Comparison of ENCODE assay signal across 17 cellular contexts in the genomic region with DNA sequence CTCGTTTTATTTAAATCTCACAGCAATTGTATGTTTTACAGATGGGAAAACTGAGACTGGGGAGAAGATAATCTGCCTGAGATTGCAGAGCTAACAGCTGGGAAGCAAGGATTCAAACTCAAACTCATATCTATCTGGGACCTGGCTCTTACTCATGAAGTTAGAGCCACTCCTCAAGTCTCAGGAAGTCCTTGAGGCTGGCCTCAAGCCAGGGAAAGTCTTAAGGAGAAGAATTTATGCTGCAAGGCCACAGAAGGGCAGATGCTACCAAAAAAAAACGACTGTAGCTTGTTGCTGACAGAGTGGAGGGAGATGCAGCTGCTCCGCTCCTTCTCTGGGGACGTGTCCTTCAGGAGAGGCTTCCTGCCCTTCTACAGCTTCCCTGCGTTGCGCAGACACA. TPM values are rescaled to one million over a fixed set of nuclear protein-coding genes. Genes with fewer than 3 reads are reported as not detected.
DNase-seq lines count a peak whose midpoint lies in the region; ATAC-seq and TF ChIP-seq lines count a peak whose summit lies in the region.
"Had no signal": no experiment of that assay in that cellular context is flagged by ENCODE, and none has a peak within 500 bp of the region (broad histone marks: within the 10 kb centered on the region; RNA-seq: fewer than 3 reads in every experiment).

No MANE protein-coding gene starts in this region.

- H3K27me3 ChIP-seq in GM23338 (ENCODE audit: insufficient read depth) (no peaks in the 10 kb centered on the region), ascending aorta (no peaks in the 10 kb centered on the region)
- H3K27me3 ChIP-seq: SJCRH30 had no signal

- DNase-seq in GM23338 (ENCODE audit: low spot score) (no peak), NCI-H524 (lab: John Stamatoyannopoulos, UW) (peak; percentile 95 to 98), fibroblast of peridontal ligament (ENCODE audit: extremely low read depth) (peak; percentile 3), skeletal muscle cell (ENCODE audit: low read depth) (peak; percentile 51), ascending aorta (ENCODE audit: low spot score in 2 of 2) (no peak), NCI-H2029 (lab: John Stamatoyannopoulos, UW) (no peak)
- DNase-seq in stimulated activated CD4-positive, alpha-beta T cell treated with anti-CD3 and anti-CD28 coated beads, Interleukin-2, amount 100 ng/mL, for 24 hours, result no peak
- DNase-seq: anterior cingulate cortex; CD4-positive, CD25-positive, alpha-beta regulatory T cell; GDM1; naive thymus-derived CD8-positive, alpha-beta T cell; NCI-H1930; T1000 had no signal

- H3K9me3 ChIP-seq in ascending aorta, result no peaks in the 10 kb centered on the region
- H3K9me3 ChIP-seq: SJCRH30 had no signal

- peaks cover 2% of the 10 kb centered on the region for H3K27me3 Mint-ChIP-seq in GM23338 (ENCODE audit: insufficient read depth, low read depth, poor library complexity)
- H3K27me3 Mint-ChIP-seq: CD4-positive, CD25-positive, alpha-beta regulatory T cell; naive thymus-derived CD8-positive, alpha-beta T cell had no signal

- H4K20me1 ChIP-seq in GM23338 (replicated peaks; ENCODE audit: insufficient read depth), result no peaks in the 10 kb centered on the region; the same call in none of the 2 replicates

- TF ChIP-seq CTCF in GM23338 (conservative IDR thresholded peaks at IDR 0.05; ENCODE audit: low read depth in 2 of 2) (no peak), ascending aorta (IDR thresholded peaks at IDR 0.05) (no peak)

- H3K27ac Mint-ChIP-seq in GM23338, result 0 out of 2 replicates have a peak overlapping the region, but pooled peaks have one; percentile 20
- H3K27ac Mint-ChIP-seq: activated T-helper 2 cell treated with anti-CD3 and anti-CD28 coated beads, Interferon-gamma antibody, Interleukin-2, Interleukin-4, amounts not matched to agents 10 μg/mL and 5 μg/mL and 100 μg/mL, durations not matched to agents 14 hours and 24 hours and 36 hours; CD4-positive, CD25-positive, alpha-beta regulatory T cell; naive thymus-derived CD8-positive, alpha-beta T cell had no signal

- H3K4me1 Mint-ChIP-seq in GM23338, result peaks cover 10% of the 10 kb centered on the region; the same call in 2 of the 3 replicates
- H3K4me1 Mint-ChIP-seq: naive thymus-derived CD8-positive, alpha-beta T cell had no signal

- 0 out of 2 replicates have a peak, but pooled peaks cover 5% of the 10 kb centered on the region for H3F3A ChIP-seq in GM23338 (replicated peaks; ENCODE audit: low read depth)

- no peak overlapping the region for H3K4me3 ChIP-seq in GM23338
- no peak overlapping the region for H3K4me3 ChIP-seq in skeletal muscle cell (ENCODE audit: low read depth, low read length)
- no peak overlapping the region for H3K4me3 ChIP-seq in ascending aorta
- H3K4me3 ChIP-seq: SJCRH30 had no signal

- H3K9me2 ChIP-seq in GM23338 (ENCODE audit: insufficient read depth), result no peaks in the 10 kb centered on the region

- no peak overlapping the region for H3K4me3 Mint-ChIP-seq in GM23338
- H3K4me3 Mint-ChIP-seq: CD4-positive, CD25-positive, alpha-beta regulatory T cell; naive thymus-derived CD8-positive, alpha-beta T cell had no signal

- no peak overlapping the region for H2AFZ ChIP-seq in GM23338

- 0 out of 2 replicates have a peak, but pooled peaks cover 15% of the 10 kb centered on the region for H3K36me3 ChIP-seq in GM23338 (ENCODE audit: insufficient read depth)
- peaks cover 30 to 59% of the 10 kb centered on the region in 2 donors for H3K36me3 ChIP-seq in ascending aorta

- no peak for ATAC-seq in GM23338
- ATAC-seq: naive thymus-derived CD8-positive, alpha-beta T cell had no signal

- no peaks in the 10 kb centered on the region for H3K9me3 Mint-ChIP-seq in GM23338
- H3K9me3 Mint-ChIP-seq: activated T-helper 2 cell treated with anti-CD3 and anti-CD28 coated beads, Interferon-gamma antibody, Interleukin-2, Interleukin-4, amounts not matched to agents 10 μg/mL and 5 μg/mL and 100 μg/mL, durations not matched to agents 14 hours and 24 hours and 36 hours; CD4-positive, CD25-positive, alpha-beta regulatory T cell; naive thymus-derived CD8-positive, alpha-beta T cell had no signal

- H3K36me3 Mint-ChIP-seq in GM23338 (ENCODE audit: low read depth), result peaks cover 28% of the 10 kb centered on the region

- intact Hi-C loops in ascending aorta (cut with DNase I), result no loop called here

- no peak overlapping the region for H3K4me2 ChIP-seq in GM23338

- H3K27ac ChIP-seq in GM23338 (ENCODE audit: low read depth), result 0 out of 2 replicates have a peak overlapping the region, but pooled peaks have one; percentile 39
- no peak overlapping the region for H3K27ac ChIP-seq in ascending aorta
- H3K27ac ChIP-seq: SJCRH30 had no signal

- H3K79me2 ChIP-seq in GM23338 (replicated peaks; ENCODE audit: insufficient read depth), result no peaks in the 10 kb centered on the region

- H3K4me1 ChIP-seq in GM23338 (ENCODE audit: insufficient read depth) (peaks cover 2% of the 10 kb centered on the region; the same call in 1 of the 2 replicates), ascending aorta (no peaks in the 10 kb centered on the region)
- H3K4me1 ChIP-seq: SJCRH30 had no signal

TF ChIP-seq in GM23338, 12 proteins besides CTCF, POLR2A, EP300 and RAD21:
- no peak for TF ChIP-seq STAT1 (IDR thresholded peaks at IDR 0.05; ENCODE audit: unreplicated experiment)
- TF ChIP-seq JUNB (IDR thresholded peaks at IDR 0.05; ENCODE audit: unreplicated experiment), result no peak

RNA-seq across cellular contexts. Expression of gene BARHL1, which starts 39.7 kb away (rescaled TPM):
- total RNA-seq in GM23338 (2014; rRNA removed; shearing (Covaris generic)), result not detected in 2 replicates
- polyA plus RNA-seq in GM23338 (2016; fragmentation: Nextera tagmentation; extraction: Ambion mirVana), result not detected in 2 replicates
- not detected for total RNA-seq in ascending aorta
- total RNA-seq: activated T-helper 2 cell treated with anti-CD3 and anti-CD28 coated beads, Interferon-gamma antibody, Interleukin-2, Interleukin-4, amounts not matched to agents 10 μg/mL and 5 μg/mL and 100 μg/mL, durations not matched to agents 14 hours and 24 hours and 36 hours; CD4-positive, CD25-positive, alpha-beta regulatory T cell; naive thymus-derived CD8-positive, alpha-beta T cell; pulmonary artery endothelial cell; SJCRH30; ureter had no signal
- polyA plus RNA-seq: CD4-positive, CD25-positive, alpha-beta regulatory T cell; naive thymus-derived CD8-positive, alpha-beta T cell had no signal

RNA-seq across cellular contexts. Expression of gene DDX31, which starts 47.6 kb away (rescaled TPM):
- total RNA-seq in GM23338 (2014; rRNA removed; shearing (Covaris generic)), result 21.6 and 23.5 TPM in 2 replicates
- 11.6 and 14.8 TPM in 2 replicates for polyA plus RNA-seq in GM23338 (2016; fragmentation: Nextera tagmentation; extraction: Ambion mirVana)
- total RNA-seq in ascending aorta, result 20.4 TPM

RNA-seq across cellular contexts. Expression of gene GTF3C4, which starts 48.1 kb away (rescaled TPM):
- total RNA-seq in GM23338 (2014; rRNA removed; shearing (Covaris generic)), result 39.6 and 41.6 TPM in 2 replicates
- polyA plus RNA-seq in GM23338 (2016; fragmentation: Nextera tagmentation; extraction: Ambion mirVana), result 9.5 and 9.8 TPM in 2 replicates
- total RNA-seq in ascending aorta, result 9.8 TPM

Comparison
In these comparisons a context has a peak if more than half of its experiments do, and no peak if none do; other contexts are left out.
1. DNase-seq: peak in NCI-H524 (2 of 2), fibroblast of peridontal ligament (single experiment) and skeletal muscle cell (single experiment); none in GM23338 (single experiment), ascending aorta (0 of 2), stimulated activated CD4-positive, alpha-beta T cell treated with anti-CD3 and anti-CD28 coated beads, Interleukin-2, amount 100 ng/mL, for 24 hours (0 of 2) and NCI-H2029 (single experiment).